Comparison of ENCODE assay signal across 8 cellular contexts in genomic region chr9:41359116-41359515, GRCh38.
DNase-seq lines count a peak whose midpoint lies in the region; ATAC-seq, FAIRE-seq and TF ChIP-seq lines count a peak whose summit lies in the region.
"Not testable (repeated sequence)": the region's sequence is repeated elsewhere in the genome, so short reads cannot be mapped to it uniquely, and the experiment has no call there.

No MANE protein-coding gene starts in this region.

- intact Hi-C loops in body of pancreas (cut with DNase I): not testable (repeated sequence)

- peak; percentile 50 for ATAC-seq in body of pancreas

- peak overlapping the region; percentile 88 for H3K4me3 Mint-ChIP-seq in mesothelial cell of epicardium

- POLR2A ChIA-PET in BJ (lab: Charles Lee): not testable (repeated sequence)

- peak in 1 of 3 donors; percentile 18 for TF ChIP-seq POLR2A in body of pancreas (IDR thresholded peaks at IDR 0.05)

- H3K36me3 ChIP-seq in BJ (ENCODE audit: control insufficient read depth, insufficient read depth, low read length); body of pancreas (replicated peaks in 1 of 2; ENCODE audit: insufficient read depth in 1 of 2, low read depth in 2 of 2); small intestine (ENCODE audit: control insufficient read depth in 2 of 2, insufficient read depth in 2 of 2, low read length in 2 of 2): not testable (repeated sequence)

- H3K27ac ChIP-seq in body of pancreas: peak overlapping the region in 3 of 4 donors; percentile 69 to 78 (median 71)
- peak overlapping the region in 1 of 2 donors; percentile 47 for H3K27ac ChIP-seq in small intestine (ENCODE audit: low read depth in 1 of 2, low read length in 1 of 2)

- TF ChIP-seq CTCF in BJ (IDR thresholded peaks at IDR 0.05; ENCODE audit: insufficient read depth, low read depth, low read length); WI38 (IDR thresholded peaks at IDR 0.05; ENCODE audit: low read depth, low read length); body of pancreas (IDR thresholded peaks at IDR 0.05); mesothelial cell of epicardium (IDR thresholded peaks at IDR 0.05; ENCODE audit: unreplicated experiment): not testable (repeated sequence)

- H3K4me3 ChIP-seq in BJ (ENCODE audit: low read depth, low read length) (peak overlapping the region; percentile 55), WI38 (ENCODE audit: low read depth, low read length) (peak overlapping the region; percentile 68), body of pancreas (peak overlapping the region; percentile 6 to 66), small intestine (ENCODE audit: low read depth in 1 of 2, low read length in 2 of 2) (peak overlapping the region; percentile 49 to 64)

- not testable (repeated sequence) for H3K9me3 Mint-ChIP-seq in mesothelial cell of epicardium

- CTCF ChIA-PET in BJ (lab: Yijun Ruan, JAX): not testable (repeated sequence)

- not testable (repeated sequence) for H3K4me1 Mint-ChIP-seq in mesothelial cell of epicardium

- peak overlapping the region; percentile 81 for H3K27ac Mint-ChIP-seq in mesothelial cell of epicardium

- H3K4me1 ChIP-seq in body of pancreas; small intestine (ENCODE audit: control insufficient read depth in 2 of 2, insufficient read depth in 1 of 2, low read depth in 1 of 2, low read length in 1 of 2): not testable (repeated sequence)

- not testable (repeated sequence) for H3K9me3 ChIP-seq in body of pancreas; small intestine (ENCODE audit: control insufficient read depth, low read depth)

- not testable (repeated sequence) for H3K27me3 ChIP-seq in BJ (ENCODE audit: control insufficient read depth, insufficient read depth, low read length); body of pancreas; small intestine (ENCODE audit: control insufficient read depth in 2 of 2, insufficient read depth in 2 of 2, low read length in 2 of 2)

- 0% methylated on average over 13 to 20 of the region's 27 CpGs for WGBS in body of pancreas, 2 donors
- 0% methylated on average over 6 to 21 of the region's 27 CpGs; no CpG with 5 or more reads in 1 of the 3 donors for WGBS in small intestine, 3 donors

- H3K36me3 Mint-ChIP-seq in mesothelial cell of epicardium: not testable (repeated sequence)

- not testable (repeated sequence) for DNase-seq in BJ (ENCODE audit: low read depth); mesothelial cell of epicardium (ENCODE audit: low spot score in 2 of 2, unreplicated experiment in 2 of 2); small intestine
- peak; percentile 8 for DNase-seq in H4 (ENCODE audit: low spot score)
- DNase-seq in NCI-H2196 (lab: John Stamatoyannopoulos, UW; ENCODE audit: unreplicated experiment): peak; percentile 0
- peak in 2 of 4 donors; percentile 28 to 37 for DNase-seq in body of pancreas
- peak; percentile 60 for DNase-seq in globus pallidus (ENCODE audit: low spot score)

- not testable (repeated sequence) for FAIRE-seq in small intestine (lab: Jason Lieb, UNC)

- H3K27me3 Mint-ChIP-seq in mesothelial cell of epicardium (ENCODE audit: low read depth): not testable (repeated sequence)
